Comparison of ENCODE assay signal across 16 cellular contexts in genomic region chr14:26370118-26370517, GRCh38.
DNase-seq lines count a peak whose midpoint lies in the region; ATAC-seq lines count a peak whose summit lies in the region.
"Had no signal": no experiment of that assay in that cellular context is flagged by ENCODE, and none has a peak within 500 bp of the region (broad histone marks: within the 10 kb centered on the region; RNA-seq: fewer than 3 reads in every experiment).

No MANE protein-coding gene starts in this region.

- no peak overlapping the region for H3K4me3 Mint-ChIP-seq in activated naive CD4-positive, alpha-beta T cell treated with anti-CD3 and anti-CD28 coated beads for 36 hours
- H3K4me3 Mint-ChIP-seq: CD8-positive, alpha-beta T cell had no signal

- no peak overlapping the region for H3K27ac Mint-ChIP-seq in activated naive CD4-positive, alpha-beta T cell treated with anti-CD3 and anti-CD28 coated beads for 36 hours
- H3K27ac Mint-ChIP-seq: activated T-helper 2 cell treated with anti-CD3 and anti-CD28 coated beads, Interferon-gamma antibody, Interleukin-2, Interleukin-4, amounts not matched to agents 10 μg/mL and 5 μg/mL and 100 μg/mL, durations not matched to agents 14 hours and 24 hours and 36 hours; CD8-positive, alpha-beta T cell had no signal

- intact Hi-C loops in activated naive CD4-positive, alpha-beta T cell treated with anti-CD3 and anti-CD28 coated beads for 36 hours (cut with micrococcal nuclease) = no loop called here

- DNase-seq in NCI-H510A treated with DMSO at 0.1 percent for 48 hours (lab: John Stamatoyannopoulos, UW) (peak; percentile 50), NCI-H510A (lab: John Stamatoyannopoulos, UW) (no peak), NCI-H748 treated with DMSO at 0.1 percent for 48 hours (lab: John Stamatoyannopoulos, UW) (peak; percentile 12), fibroblast of the conjunctiva (ENCODE audit: low read depth) (peak; percentile 63), skeletal muscle cell (ENCODE audit: low read depth) (peak; percentile 67)
- DNase-seq in activated naive CD4-positive, alpha-beta T cell treated with Interleukin-2 at 50 U/mL for 16 hours = no peak
- no peak for DNase-seq in activated naive CD4-positive, alpha-beta T cell treated with anti-CD3 and anti-CD28 coated beads for 36 hours
- DNase-seq: ACHN; activated CD8-positive, alpha-beta memory T cell treated with anti-CD3 and anti-CD28 coated beads for 24 hours; amygdala; CD8-positive, alpha-beta T cell; left cardiac atrium; NCI-H774; stimulated activated naive CD8-positive, alpha-beta T cell treated with anti-CD3 and anti-CD28 coated beads, Interleukin-15, Interleukin-2, amounts not matched to agents 100 U/mL and 50 U/mL, for 24 hours had no signal

- CTCF ChIA-PET in activated naive CD4-positive, alpha-beta T cell treated with anti-CD3 and anti-CD28 coated beads for 36 hours (lab: Charles Lee) = no interaction called here

- no peaks in the 10 kb centered on the region for H3K27me3 Mint-ChIP-seq in activated naive CD4-positive, alpha-beta T cell treated with anti-CD3 and anti-CD28 coated beads for 36 hours (ENCODE audit: low read depth)

- no peak for ATAC-seq in HG02885 (IDR thresholded peaks at IDR 0.05; ENCODE audit: poor library complexity, unreplicated experiment)
- ATAC-seq: CD8-positive, alpha-beta T cell; left cardiac atrium; stimulated activated naive CD8-positive, alpha-beta T cell treated with anti-CD3 and anti-CD28 coated beads, Interleukin-15, Interleukin-2, amounts not matched to agents 100 U/mL and 50 U/mL, for 24 hours had no signal

- peaks cover 8% of the 10 kb centered on the region for H3K9me3 Mint-ChIP-seq in activated naive CD4-positive, alpha-beta T cell treated with anti-CD3 and anti-CD28 coated beads for 36 hours

- no peak overlapping the region for H3K4me3 ChIP-seq in skeletal muscle cell (ENCODE audit: low read depth, low read length)

- H3K4me1 Mint-ChIP-seq in activated naive CD4-positive, alpha-beta T cell treated with anti-CD3 and anti-CD28 coated beads for 36 hours (ENCODE audit: low read depth) = no peaks in the 10 kb centered on the region

- no peaks in the 10 kb centered on the region for H3K36me3 Mint-ChIP-seq in activated naive CD4-positive, alpha-beta T cell treated with anti-CD3 and anti-CD28 coated beads for 36 hours (ENCODE audit: low read depth)
- H3K36me3 Mint-ChIP-seq: CD8-positive, alpha-beta T cell had no signal

Comparison
In these comparisons a context has a peak if more than half of its experiments do, and no peak if none do; other contexts are left out.
1. DNase-seq: peak in NCI-H510A treated with DMSO at 0.1 percent for 48 hours (single experiment), NCI-H748 treated with DMSO at 0.1 percent for 48 hours (single experiment), fibroblast of the conjunctiva (single experiment) and skeletal muscle cell (single experiment); none in NCI-H510A (single experiment), activated naive CD4-positive, alpha-beta T cell treated with Interleukin-2 at 50 U/mL for 16 hours (single experiment) and activated naive CD4-positive, alpha-beta T cell treated with anti-CD3 and anti-CD28 coated beads for 36 hours (single experiment).